Comparison of ENCODE assay signal across 9 cellular contexts in genomic region chr2:71154798-71155197, GRCh38. TPM values are rescaled to one million over a fixed set of nuclear protein-coding genes. Genes with fewer than 3 reads are reported as not detected.
DNase-seq lines count a peak whose midpoint lies in the region; ATAC-seq and TF ChIP-seq lines count a peak whose summit lies in the region.
"Had no signal": no experiment of that assay in that cellular context is flagged by ENCODE, and none has a peak within 500 bp of the region (broad histone marks: within the 10 kb centered on the region; RNA-seq: fewer than 3 reads in every experiment).

No MANE protein-coding gene starts in this region.

- H3K36me3 Mint-ChIP-seq in memory B cell, result peaks cover 6% of the 10 kb centered on the region

- H3K9me3 Mint-ChIP-seq in memory B cell, result no peaks in the 10 kb centered on the region
- H3K9me3 Mint-ChIP-seq: CD8-positive, alpha-beta memory T cell had no signal

- no peaks in the 10 kb centered on the region for H3K9me3 ChIP-seq in BE2C

- H3K4me1 ChIP-seq in BE2C, result no peaks in the 10 kb centered on the region

- H3K27me3 ChIP-seq in BE2C, result no peaks in the 10 kb centered on the region

- peaks cover 7% of the 10 kb centered on the region for H3K27me3 Mint-ChIP-seq in memory B cell

- no peaks in the 10 kb centered on the region for H3K36me3 ChIP-seq in BE2C

- DNase-seq in activated CD4-positive, alpha-beta T cell treated with anti-CD3 and anti-CD28 coated beads for 48 hours, result peak; percentile 46
- DNase-seq in activated CD4-positive, alpha-beta T cell treated with anti-CD3 and anti-CD28 coated beads for 4 hours, result no peak
- peak; percentile 28 for DNase-seq in SW480 (ENCODE audit: low spot score)
- no peak for DNase-seq in memory B cell (ENCODE audit: low spot score in 2 of 2)
- no peak for DNase-seq in BE2C
- DNase-seq in omental fat pad (ENCODE audit: low spot score), result no peak

- ATAC-seq in HG03280 (IDR thresholded peaks at IDR 0.05; ENCODE audit: unreplicated experiment) (peak; percentile 74), memory B cell (ENCODE audit: low read depth) (peak; percentile 69), GM21367 (IDR thresholded peaks at IDR 0.05; ENCODE audit: unreplicated experiment) (no peak), omental fat pad (ENCODE audit: low FRiP score) (no peak)

- H3K4me3 ChIP-seq in BE2C (ENCODE audit: low read depth, low read length), result no peak overlapping the region

- H3K4me3 Mint-ChIP-seq in memory B cell, result no peak overlapping the region
- H3K4me3 Mint-ChIP-seq: CD8-positive, alpha-beta memory T cell had no signal

- peaks cover 10% of the 10 kb centered on the region for H3K4me1 Mint-ChIP-seq in memory B cell

- no peak overlapping the region for H3K27ac Mint-ChIP-seq in memory B cell

- no peak for TF ChIP-seq CTCF in BE2C (IDR thresholded peaks at IDR 0.05; ENCODE audit: low read depth, low read length)
- TF ChIP-seq CTCF in omental fat pad (IDR thresholded peaks at IDR 0.05), result no peak

RNA-seq across cellular contexts. Expression of gene MPHOSPH10, which starts 24.4 kb away (rescaled TPM):
- polyA plus RNA-seq in BE2C (2012; ENCODE audit: insufficient read depth, insufficient read length, low read depth), result 39.8 TPM
- total RNA-seq in omental fat pad, result 10 to 100 TPM; 17.9 to 38.2 (median 22.4) TPM

RNA-seq across cellular contexts. Expression of gene MCEE, which starts 24.8 kb away (rescaled TPM):
- 6.1 TPM for polyA plus RNA-seq in BE2C (2012; ENCODE audit: insufficient read depth, insufficient read length, low read depth)
- total RNA-seq in omental fat pad, result 10 to 100 TPM in 3 of 4 donors, 1 to 10 TPM in 1; 5.3 to 23.0 (median 11.9) TPM

Comparison
In these comparisons a context has a peak if more than half of its experiments do, and no peak if none do; other contexts are left out.
1. DNase-seq: peak in activated CD4-positive, alpha-beta T cell treated with anti-CD3 and anti-CD28 coated beads for 48 hours (single experiment) and SW480 (single experiment); none in activated CD4-positive, alpha-beta T cell treated with anti-CD3 and anti-CD28 coated beads for 4 hours (0 of 2), memory B cell (0 of 2), BE2C (single experiment) and omental fat pad (single experiment).
2. ATAC-seq: peak in HG03280 (single experiment) and memory B cell (single experiment); none in GM21367 (single experiment) and omental fat pad (single experiment).